In the genomic region with DNA sequence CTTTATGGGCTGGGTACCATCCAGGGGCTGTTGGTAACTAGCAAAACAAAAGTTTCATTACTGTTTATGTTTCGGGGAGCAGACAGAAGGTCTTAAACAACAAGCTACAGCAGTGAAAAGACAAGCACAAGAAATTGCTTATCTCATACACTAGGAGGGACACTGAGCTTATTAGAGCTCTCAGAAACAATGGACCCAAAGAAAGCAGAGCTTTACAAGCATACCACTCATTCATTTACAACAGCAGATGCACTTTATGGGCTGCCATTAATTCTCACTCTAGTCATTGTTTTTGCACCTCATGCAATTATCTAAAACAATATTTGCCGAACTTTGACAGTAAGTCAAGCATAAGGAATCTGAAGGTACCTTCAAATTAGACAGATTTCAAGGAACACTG, we compare ENCODE assay signal across 21 cellular contexts. TPM values are rescaled to one million over a fixed set of nuclear protein-coding genes. Genes with fewer than 3 reads are reported as not detected.
A peak's percentile ranks its signal among the peaks of the same experiment; 100 is the strongest.
DNase-seq lines count a peak whose midpoint lies in the region; ATAC-seq and TF ChIP-seq lines count a peak whose summit lies in the region.
"Had no signal": no experiment of that assay in that cellular context is flagged by ENCODE, and none has a peak within 500 bp of the region (broad histone marks: within the 10 kb centered on the region; RNA-seq: fewer than 3 reads in every experiment).

No MANE protein-coding gene starts in this region.

- H3K4me3 ChIP-seq in AG09309 (ENCODE audit: control insufficient read depth, low read depth, low read length) (no peak overlapping the region), retinal pigment epithelial cell (ENCODE audit: low read length) (no peak overlapping the region)
- H3K4me3 ChIP-seq: SJCRH30 had no signal

- H3K9me3 Mint-ChIP-seq in activated CD8-positive, alpha-beta T cell treated with anti-CD3 and anti-CD28 coated beads, Interleukin-2, amount 10 ng/mL, durations not matched to agents 7 days and 5 days (ENCODE audit: insufficient read depth): peaks cover 16% of the 10 kb centered on the region
- H3K9me3 Mint-ChIP-seq in natural killer cell: peaks cover 9 to 11% of the 10 kb centered on the region in 2 donors

- TF ChIP-seq CTCF in AG09309 (IDR thresholded peaks at IDR 0.05; ENCODE audit: control insufficient read depth, insufficient read depth, low read depth, low read length, missing control alignments) (peak; percentile 7), foreskin keratinocyte (conservative IDR thresholded peaks at IDR 0.05) (peak; percentile 15), retinal pigment epithelial cell (conservative IDR thresholded peaks at IDR 0.05; ENCODE audit: low read depth, low read length) (peak; percentile 8), natural killer cell (IDR thresholded peaks at IDR 0.05) (no peak)

- H3K4me1 Mint-ChIP-seq in activated CD8-positive, alpha-beta T cell treated with anti-CD3 and anti-CD28 coated beads, Interleukin-2, amount 10 ng/mL, durations not matched to agents 7 days and 5 days (ENCODE audit: low read depth): no peaks in the 10 kb centered on the region
- peaks cover 0 to 5% of the 10 kb centered on the region in 2 donors for H3K4me1 Mint-ChIP-seq in natural killer cell
- H3K4me1 Mint-ChIP-seq: CD14-positive monocyte had no signal

- CTCF ChIA-PET in activated CD8-positive, alpha-beta T cell treated with anti-CD3 and anti-CD28 coated beads, Interleukin-2, amount 10 ng/mL, durations not matched to agents 7 days and 5 days (lab: Charles Lee): interaction anchor here (1.0 to 1.2 kb wide), 3 partner anchors 23 to 65 kb away, joined by 3 to 5 read pairs (median 3); no protein-coding TSS in a partner anchor

- H3K27me3 Mint-ChIP-seq in activated CD8-positive, alpha-beta T cell treated with anti-CD3 and anti-CD28 coated beads, Interleukin-2, amount 10 ng/mL, durations not matched to agents 7 days and 5 days (ENCODE audit: low read depth): peaks cover 5% of the 10 kb centered on the region
- H3K27me3 Mint-ChIP-seq in natural killer cell (ENCODE audit: low read depth in 2 of 2): peaks cover 15 to 33% of the 10 kb centered on the region in 2 donors

- no peak overlapping the region for H3K27ac ChIP-seq in foreskin keratinocyte
- H3K27ac ChIP-seq: SJCRH30 had no signal

- H3K27ac Mint-ChIP-seq in activated CD8-positive, alpha-beta T cell treated with anti-CD3 and anti-CD28 coated beads, Interleukin-2, amount 10 ng/mL, durations not matched to agents 7 days and 5 days: no peak overlapping the region
- no peak overlapping the region for H3K27ac Mint-ChIP-seq in natural killer cell
- H3K27ac Mint-ChIP-seq: CD14-positive monocyte had no signal

- ATAC-seq in foreskin keratinocyte (no peak), natural killer cell (no peak)
- ATAC-seq in activated CD8-positive, alpha-beta T cell treated with anti-CD3 and anti-CD28 coated beads, Interleukin-2, amount 10 ng/mL, durations not matched to agents 7 days and 5 days: no peak

- intact Hi-C loops in natural killer cell (cut with micrococcal nuclease): no loop called here

- H3K27me3 ChIP-seq in foreskin keratinocyte: no peaks in the 10 kb centered on the region
- H3K27me3 ChIP-seq: SJCRH30 had no signal

- no peaks in the 10 kb centered on the region for H3K4me1 ChIP-seq in foreskin keratinocyte

- DNase-seq in AG09309 (ENCODE audit: low read depth) (no peak), NCI-H69 (lab: John Stamatoyannopoulos, UW) (peak; percentile 74), foreskin keratinocyte (no peak), retinal pigment epithelial cell (ENCODE audit: low read depth) (no peak), DMS 273 (lab: John Stamatoyannopoulos, UW; ENCODE audit: unreplicated experiment) (no peak), natural killer cell (no peak)
- no peak for DNase-seq in activated CD8-positive, alpha-beta T cell treated with anti-CD3 and anti-CD28 coated beads, Interleukin-2, amount 10 ng/mL, durations not matched to agents 7 days and 5 days
- DNase-seq: 8988T, DMS79 treated with DMSO at 0.1 percent for 48 hours, Karpas-422, MM.1S, NCI-H1092 treated with DMSO at 0.1 percent for 48 hours, NCI-H1436 treated with DMSO at 0.1 percent for 48 hours, NCI-H1930, NCI-H226, NCI-H510A treated with DMSO at 0.1 percent for 48 hours, NCI-H82 had no signal

- POLR2A ChIA-PET in activated CD8-positive, alpha-beta T cell treated with anti-CD3 and anti-CD28 coated beads, Interleukin-2, amount 10 ng/mL, durations not matched to agents 7 days and 5 days (lab: Charles Lee): no interaction called here

- no peak overlapping the region for H3K4me3 Mint-ChIP-seq in activated CD8-positive, alpha-beta T cell treated with anti-CD3 and anti-CD28 coated beads, Interleukin-2, amount 10 ng/mL, durations not matched to agents 7 days and 5 days
- no peak overlapping the region for H3K4me3 Mint-ChIP-seq in natural killer cell
- H3K4me3 Mint-ChIP-seq: CD14-positive monocyte had no signal

- peaks cover 4% of the 10 kb centered on the region for H3K36me3 Mint-ChIP-seq in activated CD8-positive, alpha-beta T cell treated with anti-CD3 and anti-CD28 coated beads, Interleukin-2, amount 10 ng/mL, durations not matched to agents 7 days and 5 days (ENCODE audit: low read depth)
- H3K36me3 Mint-ChIP-seq in natural killer cell: peaks cover 12% of the 10 kb centered on the region
- H3K36me3 Mint-ChIP-seq: CD14-positive monocyte had no signal

RNA-seq across cellular contexts. Expression of a gene that starts 10.0 kb away (rescaled TPM):
- total RNA-seq in foreskin keratinocyte (115 and 208 TPM in 2 replicates), natural killer cell (not detected)
- polyA plus RNA-seq in foreskin keratinocyte: 132 and 240 TPM in 2 replicates
- not detected for total RNA-seq in activated CD8-positive, alpha-beta T cell treated with anti-CD3 and anti-CD28 coated beads, Interleukin-2, amount 10 ng/mL, durations not matched to agents 7 days and 5 days
- polyA plus RNA-seq: AG04450, CD14-positive monocyte had no signal

RNA-seq across cellular contexts. Expression of a gene that starts 15.8 kb away (rescaled TPM):
- total RNA-seq in foreskin keratinocyte (12,113 and 14,268 TPM in 2 replicates), natural killer cell (not detected)
- polyA plus RNA-seq in foreskin keratinocyte: 17,138 and 18,688 TPM in 2 replicates
- not detected for total RNA-seq in activated CD8-positive, alpha-beta T cell treated with anti-CD3 and anti-CD28 coated beads, Interleukin-2, amount 10 ng/mL, durations not matched to agents 7 days and 5 days
- total RNA-seq: H4, SJCRH30 had no signal
- polyA plus RNA-seq: AG04450, CD14-positive monocyte had no signal

RNA-seq across cellular contexts. Expression of a gene that starts 21.9 kb away (rescaled TPM):
- total RNA-seq in foreskin keratinocyte (3,495 and 3,975 TPM in 2 replicates), natural killer cell (not detected)
- polyA plus RNA-seq in foreskin keratinocyte: 3,974 and 4,528 TPM in 2 replicates
- total RNA-seq in activated CD8-positive, alpha-beta T cell treated with anti-CD3 and anti-CD28 coated beads, Interleukin-2, amount 10 ng/mL, durations not matched to agents 7 days and 5 days: not detected
- polyA plus RNA-seq: CD14-positive monocyte had no signal

RNA-seq across cellular contexts. Expression of a gene that starts 30.7 kb away (rescaled TPM):
- 1.0 and 1.3 TPM in 2 replicates for total RNA-seq in foreskin keratinocyte
- polyA plus RNA-seq in foreskin keratinocyte: 1.4 and 1.7 TPM in 2 replicates
- not detected for total RNA-seq in activated CD8-positive, alpha-beta T cell treated with anti-CD3 and anti-CD28 coated beads, Interleukin-2, amount 10 ng/mL, durations not matched to agents 7 days and 5 days
- total RNA-seq in natural killer cell: not detected
- total RNA-seq: H4, SJCRH30 had no signal
- polyA plus RNA-seq: AG04450, CD14-positive monocyte had no signal

Comparison
In these comparisons a context has a peak if more than half of its experiments do, and no peak if none do; other contexts are left out.
1. RNA of a gene that starts 10.0 kb away (total RNA-seq): 115 to 208 TPM in foreskin keratinocyte; not detected in activated CD8-positive, alpha-beta T cell treated with anti-CD3 and anti-CD28 coated beads, Interleukin-2, amount 10 ng/mL, durations not matched to agents 7 days and 5 days and not detected in natural killer cell; every median in the first group is over 100 times any median in the second.
2. RNA of a gene that starts 15.8 kb away (total RNA-seq): 12,113 to 14,268 TPM in foreskin keratinocyte; not detected in activated CD8-positive, alpha-beta T cell treated with anti-CD3 and anti-CD28 coated beads, Interleukin-2, amount 10 ng/mL, durations not matched to agents 7 days and 5 days and not detected in natural killer cell; every median in the first group is over 1,000 times any median in the second.
3. RNA of a gene that starts 21.9 kb away (total RNA-seq): 3,495 to 3,975 TPM in foreskin keratinocyte; not detected in activated CD8-positive, alpha-beta T cell treated with anti-CD3 and anti-CD28 coated beads, Interleukin-2, amount 10 ng/mL, durations not matched to agents 7 days and 5 days and not detected in natural killer cell; every median in the first group is over 1,000 times any median in the second.